9 cellular contexts compared by ENCODE assay signal in genomic region chr3:22922317-22922716, GRCh38.
DNase-seq lines count a peak whose midpoint lies in the region; ATAC-seq and TF ChIP-seq lines count a peak whose summit lies in the region.
"Had no signal": no experiment of that assay in that cellular context is flagged by ENCODE, and none has a peak within 500 bp of the region (broad histone marks: within the 10 kb centered on the region; RNA-seq: fewer than 3 reads in every experiment).

No MANE protein-coding gene starts in this region.

- DNase-seq in Caki2 (ENCODE audit: low read depth) = peak; percentile 15
- peak; percentile 3 for DNase-seq in NT2/D1 (ENCODE audit: low read depth, low spot score)
- no peak for DNase-seq in hepatocyte (ENCODE audit: low spot score)
- DNase-seq in activated CD4-positive, alpha-beta T cell treated with anti-CD3 and anti-CD28 coated beads for 36 hours = no peak
- DNase-seq in HuH-7.5 (ENCODE audit: low spot score) = no peak
- no peak for DNase-seq in CD4-positive, alpha-beta memory T cell
- no peak for DNase-seq in NCI-H2171 (lab: John Stamatoyannopoulos, UW)

- H3K9me2 ChIP-seq in hepatocyte (replicated peaks; ENCODE audit: insufficient read depth) = no peaks in the 10 kb centered on the region

- in situ Hi-C loops in Caki2 (cut with HindIII; ENCODE audit: low pct_unique_long_range_greater_than_20kb, low sequenced_read_pairs) = no loop called here

- no peak overlapping the region for H3K9ac ChIP-seq in NT2/D1 (ENCODE audit: insufficient read length, low read depth)

- H3K9me3 Mint-ChIP-seq in activated CD4-positive, alpha-beta T cell treated with anti-CD3 and anti-CD28 coated beads for 36 hours (ENCODE audit: low read depth) = no peaks in the 10 kb centered on the region
- peaks cover 0 to 5% (median 2%) of the 10 kb centered on the region in 8 donors for H3K9me3 Mint-ChIP-seq in CD4-positive, alpha-beta memory T cell
- H3K9me3 Mint-ChIP-seq: T-helper 1 cell treated with Interleukin-12 subunit alpha and Interleukin-12 subunit beta and Interleukin-4 antibody, amounts not matched to agents 30 μg/mL and 1 μg/mL, for 36 hours had no signal

- H3K4me1 ChIP-seq in NT2/D1 (ENCODE audit: insufficient read depth, insufficient read length) (no peaks in the 10 kb centered on the region), hepatocyte (ENCODE audit: insufficient read depth) (no peaks in the 10 kb centered on the region)
- no peaks in the 10 kb centered on the region for H3K4me1 ChIP-seq in CD4-positive, alpha-beta memory T cell (ENCODE audit: insufficient read depth, low read length)

- no peaks in the 10 kb centered on the region for H3K36me3 Mint-ChIP-seq in activated CD4-positive, alpha-beta T cell treated with anti-CD3 and anti-CD28 coated beads for 36 hours (ENCODE audit: low read depth)
- no peaks in the 10 kb centered on the region for H3K36me3 Mint-ChIP-seq in CD4-positive, alpha-beta memory T cell

- no peak overlapping the region for H3K27ac Mint-ChIP-seq in activated CD4-positive, alpha-beta T cell treated with anti-CD3 and anti-CD28 coated beads for 36 hours
- no peak overlapping the region for H3K27ac Mint-ChIP-seq in CD4-positive, alpha-beta memory T cell
- H3K27ac Mint-ChIP-seq: T-helper 1 cell treated with Interleukin-12 subunit alpha and Interleukin-12 subunit beta and Interleukin-4 antibody, amounts not matched to agents 30 μg/mL and 1 μg/mL, for 36 hours had no signal

- CTCF ChIA-PET in activated CD4-positive, alpha-beta T cell treated with anti-CD3 and anti-CD28 coated beads for 36 hours (lab: Charles Lee) = no interaction called here
- CTCF ChIA-PET in CD4-positive, alpha-beta memory T cell (lab: Charles Lee; ENCODE audit: partially characterized antibody) = no interaction called here

- H3K4me1 Mint-ChIP-seq in activated CD4-positive, alpha-beta T cell treated with anti-CD3 and anti-CD28 coated beads for 36 hours = no peaks in the 10 kb centered on the region
- H3K4me1 Mint-ChIP-seq in CD4-positive, alpha-beta memory T cell = no peaks in the 10 kb centered on the region

- no peak overlapping the region for H2AFZ ChIP-seq in hepatocyte

- POLR2A ChIA-PET in activated CD4-positive, alpha-beta T cell treated with anti-CD3 and anti-CD28 coated beads for 36 hours (lab: Charles Lee) = no interaction called here
- POLR2A ChIA-PET in CD4-positive, alpha-beta memory T cell (lab: Charles Lee; ENCODE audit: partially characterized antibody) = no interaction called here

- no peak overlapping the region for H3K27ac ChIP-seq in hepatocyte
- H3K27ac ChIP-seq in CD4-positive, alpha-beta memory T cell (ENCODE audit: low read depth, low read length) = no peak overlapping the region

- H3K27me3 Mint-ChIP-seq in activated CD4-positive, alpha-beta T cell treated with anti-CD3 and anti-CD28 coated beads for 36 hours = no peaks in the 10 kb centered on the region
- H3K27me3 Mint-ChIP-seq in CD4-positive, alpha-beta memory T cell = no peaks in the 10 kb centered on the region

- peak; percentile 66 for ATAC-seq in GM21381 (IDR thresholded peaks at IDR 0.05; ENCODE audit: unreplicated experiment)
- ATAC-seq in activated CD4-positive, alpha-beta T cell treated with anti-CD3 and anti-CD28 coated beads for 36 hours = no peak

- H3K79me2 ChIP-seq in hepatocyte = no peaks in the 10 kb centered on the region

- H3K4me2 ChIP-seq in hepatocyte = no peak overlapping the region

- H3K36me3 ChIP-seq in NT2/D1 (ENCODE audit: insufficient read depth, insufficient read length, low read length) (no peaks in the 10 kb centered on the region), hepatocyte (replicated peaks; ENCODE audit: insufficient read depth, low read depth) (no peaks in the 10 kb centered on the region)
- no peaks in the 10 kb centered on the region for H3K36me3 ChIP-seq in CD4-positive, alpha-beta memory T cell (ENCODE audit: insufficient read depth, low read length)

- TF ChIP-seq CTCF in hepatocyte (IDR thresholded peaks at IDR 0.05; ENCODE audit: poor library complexity) = peak; percentile 41

- intact Hi-C loops in activated CD4-positive, alpha-beta T cell treated with anti-CD3 and anti-CD28 coated beads for 36 hours (cut with DNase I, micrococcal nuclease) = no loop called here
- intact Hi-C loops in CD4-positive, alpha-beta memory T cell (cut with micrococcal nuclease) = no loop called here

- no peak overlapping the region for H3K4me3 Mint-ChIP-seq in activated CD4-positive, alpha-beta T cell treated with anti-CD3 and anti-CD28 coated beads for 36 hours
- H3K4me3 Mint-ChIP-seq in CD4-positive, alpha-beta memory T cell = no peak overlapping the region
- H3K4me3 Mint-ChIP-seq: T-helper 1 cell treated with Interleukin-12 subunit alpha and Interleukin-12 subunit beta and Interleukin-4 antibody, amounts not matched to agents 30 μg/mL and 1 μg/mL, for 36 hours had no signal

- H3K4me3 ChIP-seq in NT2/D1 (ENCODE audit: insufficient read length, low read depth) = no peak overlapping the region
- H3K4me3 ChIP-seq in hepatocyte = no peak overlapping the region
- H3K4me3 ChIP-seq in CD4-positive, alpha-beta memory T cell (ENCODE audit: low read length in 2 of 2) = no peak overlapping the region

- 61% methylated on average over 3 of the region's 3 CpGs for WGBS in hepatocyte (ENCODE audit: low lambda C conversion rate, missing lambda C conversion rate)

- no peaks in the 10 kb centered on the region for H3K9me3 ChIP-seq in NT2/D1 (ENCODE audit: insufficient read depth, low read length)
- H3K9me3 ChIP-seq in hepatocyte (ENCODE audit: low read depth) = no peaks in the 10 kb centered on the region
- H3K9me3 ChIP-seq in CD4-positive, alpha-beta memory T cell (ENCODE audit: control insufficient read depth in 1 of 2, low read length in 2 of 2) = no peaks in the 10 kb centered on the region

- no peaks in the 10 kb centered on the region for H3K27me3 ChIP-seq in NT2/D1 (ENCODE audit: insufficient read depth, insufficient read length)
- no peaks in the 10 kb centered on the region for H3K27me3 ChIP-seq in hepatocyte
- H3K27me3 ChIP-seq in CD4-positive, alpha-beta memory T cell (ENCODE audit: insufficient read depth, low read length) = no peaks in the 10 kb centered on the region

- no peaks in the 10 kb centered on the region for H4K20me1 ChIP-seq in hepatocyte (ENCODE audit: insufficient read depth, poor library complexity, severe bottlenecking)

Comparison
In these comparisons a context has a peak if more than half of its experiments do, and no peak if none do; other contexts are left out.
1. DNase-seq: peak in Caki2 (single experiment) and NT2/D1 (single experiment); none in hepatocyte (single experiment), activated CD4-positive, alpha-beta T cell treated with anti-CD3 and anti-CD28 coated beads for 36 hours (single experiment), HuH-7.5 (single experiment), CD4-positive, alpha-beta memory T cell (0 of 5) and NCI-H2171 (single experiment).